In the genomic region with DNA sequence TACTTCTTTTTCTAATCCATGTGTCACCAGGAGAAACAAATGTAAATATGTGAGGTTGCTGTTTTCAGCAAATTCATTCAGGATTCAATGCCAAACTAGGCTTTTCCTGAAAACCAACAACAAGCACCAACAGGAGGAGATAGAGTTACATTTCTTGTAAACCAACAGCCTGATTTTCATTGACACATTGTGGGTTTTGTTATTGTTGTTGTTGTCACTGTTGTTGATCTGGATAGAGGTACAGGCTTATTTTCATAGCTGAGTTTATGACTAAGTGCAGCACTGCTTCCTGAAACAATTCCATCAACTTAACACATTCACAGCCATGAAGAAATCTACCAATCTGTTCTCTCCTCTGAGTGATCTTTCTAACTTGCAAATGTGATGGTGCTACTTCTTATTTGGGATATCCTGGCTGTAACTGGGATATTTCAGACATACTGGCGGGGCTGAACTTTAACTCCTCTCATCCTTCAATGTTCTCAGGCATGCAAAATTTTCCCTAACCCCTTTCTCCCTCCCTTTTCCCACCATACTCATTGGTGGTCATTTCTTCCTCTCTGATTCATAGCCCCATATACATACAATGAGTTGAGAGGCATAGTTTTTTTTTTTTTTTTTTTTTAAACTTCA, we compare ENCODE assay signal across 14 cellular contexts.
DNase-seq lines count a peak whose midpoint lies in the region; ATAC-seq, FAIRE-seq and TF ChIP-seq lines count a peak whose summit lies in the region.
"Had no signal": no experiment of that assay in that cellular context is flagged by ENCODE, and none has a peak within 500 bp of the region (broad histone marks: within the 10 kb centered on the region; RNA-seq: fewer than 3 reads in every experiment).

No MANE protein-coding gene starts in this region.

- CTCF ChIA-PET in activated naive CD4-positive, alpha-beta T cell treated with anti-CD3 and anti-CD28 coated beads, Interleukin-2, amount 10 ng/mL, durations not matched to agents 7 days and 5 days (lab: Charles Lee) = interaction anchor here (1.4 to 4.4 kb wide), 5 partner anchors 13 to 208 kb away, joined by 3 to 50 read pairs (median 13); no protein-coding TSS in a partner anchor

- TF ChIP-seq RAD21 in Ishikawa (IDR thresholded peaks at IDR 0.05; ENCODE audit: low read depth) = peak; percentile 13; the same call in 1 of the 2 replicates

- no peaks in the 10 kb centered on the region for H3K27me3 Mint-ChIP-seq in activated naive CD4-positive, alpha-beta T cell treated with anti-CD3 and anti-CD28 coated beads, Interleukin-2, amount 10 ng/mL, durations not matched to agents 7 days and 5 days

- FAIRE-seq in RCC 7860 (lab: Jason Lieb, UNC) = no peak

- TF ChIP-seq CTCF in AG09309 (IDR thresholded peaks at IDR 0.05; ENCODE audit: control insufficient read depth, insufficient read depth, low read depth, low read length, missing control alignments) (peak; percentile 33), epithelial cell of proximal tubule (conservative IDR thresholded peaks at IDR 0.05; ENCODE audit: low read depth, low read length) (peak; percentile 33), omental fat pad (IDR thresholded peaks at IDR 0.05) (no peak)

- TF ChIP-seq EP300 in Ishikawa (IDR thresholded peaks at IDR 0.05; ENCODE audit: borderline replicate concordance) = no peak

- DNase-seq in AG09309 (ENCODE audit: low read depth) = no peak
- DNase-seq in epithelial cell of proximal tubule (ENCODE audit: low read depth) = peak; percentile 42
- no peak for DNase-seq in omental fat pad (ENCODE audit: low spot score)
- DNase-seq in activated naive CD4-positive, alpha-beta T cell treated with anti-CD3 and anti-CD28 coated beads, Interleukin-2, amount 10 ng/mL, durations not matched to agents 7 days and 5 days = no peak
- no peak for DNase-seq in NCI-H2081 treated with DMSO at 0.1 percent for 48 hours (lab: John Stamatoyannopoulos, UW)
- no peak for DNase-seq in GOT3 (lab: John Stamatoyannopoulos, UW)
- no peak for DNase-seq in RCC 7860 (ENCODE audit: low spot score)
- DNase-seq: activated CD8-positive, alpha-beta memory T cell treated with anti-CD3 and anti-CD28 coated beads, Interleukin-2, amount 10 ng/mL, durations not matched to agents 7 days and 5 days; CD8-positive, alpha-beta memory T cell; gastrocnemius medialis; midbrain; spleen had no signal

- peak; percentile 15 for ATAC-seq in omental fat pad (ENCODE audit: low FRiP score)
- ATAC-seq: activated CD8-positive, alpha-beta memory T cell treated with anti-CD3 and anti-CD28 coated beads, Interleukin-2, amount 10 ng/mL, durations not matched to agents 7 days and 5 days; gastrocnemius medialis had no signal

- H3K9me3 Mint-ChIP-seq in activated naive CD4-positive, alpha-beta T cell treated with anti-CD3 and anti-CD28 coated beads, Interleukin-2, amount 10 ng/mL, durations not matched to agents 7 days and 5 days = peaks cover 1% of the 10 kb centered on the region
- H3K9me3 Mint-ChIP-seq: T-helper 2 cell treated with Interferon-gamma antibody and Interleukin-4, amounts not matched to agents 5 μg/mL and 100 μg/mL, for 36 hours had no signal

- H3K27ac Mint-ChIP-seq in activated naive CD4-positive, alpha-beta T cell treated with anti-CD3 and anti-CD28 coated beads, Interleukin-2, amount 10 ng/mL, durations not matched to agents 7 days and 5 days = no peak overlapping the region
- H3K27ac Mint-ChIP-seq: activated CD8-positive, alpha-beta memory T cell treated with anti-CD3 and anti-CD28 coated beads, Interleukin-2, amount 10 ng/mL, durations not matched to agents 7 days and 5 days; CD8-positive, alpha-beta memory T cell; T-helper 2 cell treated with Interferon-gamma antibody and Interleukin-4, amounts not matched to agents 5 μg/mL and 100 μg/mL, for 36 hours had no signal

- H3K36me3 Mint-ChIP-seq in activated naive CD4-positive, alpha-beta T cell treated with anti-CD3 and anti-CD28 coated beads, Interleukin-2, amount 10 ng/mL, durations not matched to agents 7 days and 5 days = no peaks in the 10 kb centered on the region
- H3K36me3 Mint-ChIP-seq: activated CD8-positive, alpha-beta memory T cell treated with anti-CD3 and anti-CD28 coated beads, Interleukin-2, amount 10 ng/mL, durations not matched to agents 7 days and 5 days; CD8-positive, alpha-beta memory T cell had no signal

- H3K4me1 Mint-ChIP-seq in activated naive CD4-positive, alpha-beta T cell treated with anti-CD3 and anti-CD28 coated beads, Interleukin-2, amount 10 ng/mL, durations not matched to agents 7 days and 5 days = peaks cover 2% of the 10 kb centered on the region
- H3K4me1 Mint-ChIP-seq: activated CD8-positive, alpha-beta memory T cell treated with anti-CD3 and anti-CD28 coated beads, Interleukin-2, amount 10 ng/mL, durations not matched to agents 7 days and 5 days had no signal

- H3K4me3 ChIP-seq in AG09309 (ENCODE audit: control insufficient read depth, low read depth, low read length) (no peak overlapping the region), epithelial cell of proximal tubule (ENCODE audit: low read depth, low read length) (no peak overlapping the region)
- H3K4me3 ChIP-seq: gastrocnemius medialis, spleen had no signal

- H3K4me3 Mint-ChIP-seq in activated naive CD4-positive, alpha-beta T cell treated with anti-CD3 and anti-CD28 coated beads, Interleukin-2, amount 10 ng/mL, durations not matched to agents 7 days and 5 days = no peak overlapping the region
- H3K4me3 Mint-ChIP-seq: activated CD8-positive, alpha-beta memory T cell treated with anti-CD3 and anti-CD28 coated beads, Interleukin-2, amount 10 ng/mL, durations not matched to agents 7 days and 5 days; CD8-positive, alpha-beta memory T cell; T-helper 2 cell treated with Interferon-gamma antibody and Interleukin-4, amounts not matched to agents 5 μg/mL and 100 μg/mL, for 36 hours had no signal

TF ChIP-seq in Ishikawa, 13 proteins besides CTCF, POLR2A, EP300 and RAD21:
- TF ChIP-seq, protein P1, sequence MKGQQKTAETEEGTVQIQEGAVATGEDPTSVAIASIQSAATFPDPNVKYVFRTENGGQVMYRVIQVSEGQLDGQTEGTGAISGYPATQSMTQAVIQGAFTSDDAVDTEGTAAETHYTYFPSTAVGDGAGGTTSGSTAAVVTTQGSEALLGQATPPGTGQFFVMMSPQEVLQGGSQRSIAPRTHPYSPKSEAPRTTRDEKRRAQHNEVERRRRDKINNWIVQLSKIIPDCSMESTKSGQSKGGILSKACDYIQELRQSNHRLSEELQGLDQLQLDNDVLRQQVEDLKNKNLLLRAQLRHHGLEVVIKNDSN (IDR thresholded peaks at IDR 0.05) = no peak
- TF ChIP-seq TCF12 (IDR thresholded peaks at IDR 0.05; ENCODE audit: low read depth) (no peak), YY1 (IDR thresholded peaks at IDR 0.05; ENCODE audit: low read depth) (no peak)

Comparison
In these comparisons a context has a peak if more than half of its experiments do, and no peak if none do; other contexts are left out.
1. CTCF ChIP-seq: peak in AG09309 (single experiment) and epithelial cell of proximal tubule (single experiment); none in omental fat pad (0 of 3).